1 cellular context compared by ENCODE assay signal in the genomic region with DNA sequence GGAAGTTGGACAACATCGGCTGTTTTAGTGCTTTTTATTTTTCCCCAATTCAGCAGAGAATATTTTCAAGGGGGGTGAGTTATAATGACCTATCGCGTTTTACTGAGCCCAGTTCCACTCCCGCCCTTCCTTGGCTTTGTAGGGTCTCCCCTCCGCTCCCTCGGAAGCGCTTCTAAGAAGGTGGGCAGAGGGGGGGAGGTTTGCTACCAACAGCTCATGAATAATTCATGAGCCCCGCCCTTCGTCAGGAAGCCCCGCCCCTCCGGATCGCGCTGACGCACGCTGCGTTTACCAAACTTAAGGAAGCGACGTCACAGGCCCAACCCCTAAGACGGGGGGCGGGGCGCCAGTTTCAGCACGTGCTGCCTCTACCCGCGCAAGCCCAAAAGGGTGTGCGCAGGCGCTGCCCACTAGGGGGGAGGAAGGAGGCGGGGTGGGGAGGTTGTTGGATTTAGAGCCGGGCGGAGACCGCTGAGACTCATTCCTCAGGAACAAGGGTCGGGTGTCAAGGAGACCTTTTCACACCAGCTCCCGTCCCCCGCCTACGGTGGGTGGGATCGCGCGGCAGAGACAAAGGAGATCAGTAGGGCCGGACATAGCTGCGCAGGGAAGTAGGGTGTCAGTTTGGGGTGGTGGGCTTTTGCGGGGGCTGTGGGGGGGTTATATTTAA.
TF ChIP-seq lines count a peak whose summit lies in the region.

No MANE protein-coding gene starts in this region.

TF ChIP-seq in HEK293, 187 proteins besides CTCF, POLR2A, EP300 and RAD21 (continued from another document):
- TF ChIP-seq, protein P1, sequence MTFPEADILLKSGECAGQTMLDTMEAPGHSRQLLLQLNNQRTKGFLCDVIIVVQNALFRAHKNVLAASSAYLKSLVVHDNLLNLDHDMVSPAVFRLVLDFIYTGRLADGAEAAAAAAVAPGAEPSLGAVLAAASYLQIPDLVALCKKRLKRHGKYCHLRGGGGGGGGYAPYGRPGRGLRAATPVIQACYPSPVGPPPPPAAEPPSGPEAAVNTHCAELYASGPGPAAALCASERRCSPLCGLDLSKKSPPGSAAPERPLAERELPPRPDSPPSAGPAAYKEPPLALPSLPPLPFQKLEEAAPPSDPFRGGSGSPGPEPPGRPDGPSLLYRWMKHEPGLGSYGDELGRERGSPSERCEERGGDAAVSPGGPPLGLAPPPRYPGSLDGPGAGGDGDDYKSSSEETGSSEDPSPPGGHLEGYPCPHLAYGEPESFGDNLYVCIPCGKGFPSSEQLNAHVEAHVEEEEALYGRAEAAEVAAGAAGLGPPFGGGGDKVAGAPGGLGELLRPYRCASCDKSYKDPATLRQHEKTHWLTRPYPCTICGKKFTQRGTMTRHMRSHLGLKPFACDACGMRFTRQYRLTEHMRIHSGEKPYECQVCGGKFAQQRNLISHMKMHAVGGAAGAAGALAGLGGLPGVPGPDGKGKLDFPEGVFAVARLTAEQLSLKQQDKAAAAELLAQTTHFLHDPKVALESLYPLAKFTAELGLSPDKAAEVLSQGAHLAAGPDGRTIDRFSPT (tag by site-specific recombination; IDR thresholded peaks at IDR 0.05), result 0 out of 2 replicates have a peak, but pooled peaks have one; percentile 20
- peak; percentile 87; the same call in 1 of the 2 replicates for TF ChIP-seq BCL11B (tag by site-specific recombination; IDR thresholded peaks at IDR 0.05; ENCODE audit: low read depth)
- no peak for TF ChIP-seq ZFP3 (tag by site-specific recombination; IDR thresholded peaks at IDR 0.05; ENCODE audit: low read depth)
- TF ChIP-seq, protein P2, sequence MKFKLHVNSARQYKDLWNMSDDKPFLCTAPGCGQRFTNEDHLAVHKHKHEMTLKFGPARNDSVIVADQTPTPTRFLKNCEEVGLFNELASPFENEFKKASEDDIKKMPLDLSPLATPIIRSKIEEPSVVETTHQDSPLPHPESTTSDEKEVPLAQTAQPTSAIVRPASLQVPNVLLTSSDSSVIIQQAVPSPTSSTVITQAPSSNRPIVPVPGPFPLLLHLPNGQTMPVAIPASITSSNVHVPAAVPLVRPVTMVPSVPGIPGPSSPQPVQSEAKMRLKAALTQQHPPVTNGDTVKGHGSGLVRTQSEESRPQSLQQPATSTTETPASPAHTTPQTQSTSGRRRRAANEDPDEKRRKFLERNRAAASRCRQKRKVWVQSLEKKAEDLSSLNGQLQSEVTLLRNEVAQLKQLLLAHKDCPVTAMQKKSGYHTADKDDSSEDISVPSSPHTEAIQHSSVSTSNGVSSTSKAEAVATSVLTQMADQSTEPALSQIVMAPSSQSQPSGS (tag by site-specific recombination; IDR thresholded peaks at IDR 0.05; ENCODE audit: low read depth), result peak; percentile 75
- peak; percentile 34 for TF ChIP-seq WT1 (tag by site-specific recombination; IDR thresholded peaks at IDR 0.05)
- TF ChIP-seq ZNF76 (tag by site-specific recombination; IDR thresholded peaks at IDR 0.05; ENCODE audit: borderline replicate concordance, low read depth), result peak; percentile 10; the same call in 1 of the 2 replicates
- TF ChIP-seq, protein P3, sequence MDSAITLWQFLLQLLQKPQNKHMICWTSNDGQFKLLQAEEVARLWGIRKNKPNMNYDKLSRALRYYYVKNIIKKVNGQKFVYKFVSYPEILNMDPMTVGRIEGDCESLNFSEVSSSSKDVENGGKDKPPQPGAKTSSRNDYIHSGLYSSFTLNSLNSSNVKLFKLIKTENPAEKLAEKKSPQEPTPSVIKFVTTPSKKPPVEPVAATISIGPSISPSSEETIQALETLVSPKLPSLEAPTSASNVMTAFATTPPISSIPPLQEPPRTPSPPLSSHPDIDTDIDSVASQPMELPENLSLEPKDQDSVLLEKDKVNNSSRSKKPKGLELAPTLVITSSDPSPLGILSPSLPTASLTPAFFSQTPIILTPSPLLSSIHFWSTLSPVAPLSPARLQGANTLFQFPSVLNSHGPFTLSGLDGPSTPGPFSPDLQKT (IDR thresholded peaks at IDR 0.05; ENCODE audit: borderline replicate concordance, low read depth, low read length), result no peak
- TF ChIP-seq ZNF596 (tag by site-specific recombination; IDR thresholded peaks at IDR 0.05), result peak; percentile 15; the same call in 1 of the 2 replicates
- TF ChIP-seq OSR2 (tag by site-specific recombination; IDR thresholded peaks at IDR 0.05), result peak; percentile 57; the same call in 1 of the 2 replicates
- TF ChIP-seq, protein P4, sequence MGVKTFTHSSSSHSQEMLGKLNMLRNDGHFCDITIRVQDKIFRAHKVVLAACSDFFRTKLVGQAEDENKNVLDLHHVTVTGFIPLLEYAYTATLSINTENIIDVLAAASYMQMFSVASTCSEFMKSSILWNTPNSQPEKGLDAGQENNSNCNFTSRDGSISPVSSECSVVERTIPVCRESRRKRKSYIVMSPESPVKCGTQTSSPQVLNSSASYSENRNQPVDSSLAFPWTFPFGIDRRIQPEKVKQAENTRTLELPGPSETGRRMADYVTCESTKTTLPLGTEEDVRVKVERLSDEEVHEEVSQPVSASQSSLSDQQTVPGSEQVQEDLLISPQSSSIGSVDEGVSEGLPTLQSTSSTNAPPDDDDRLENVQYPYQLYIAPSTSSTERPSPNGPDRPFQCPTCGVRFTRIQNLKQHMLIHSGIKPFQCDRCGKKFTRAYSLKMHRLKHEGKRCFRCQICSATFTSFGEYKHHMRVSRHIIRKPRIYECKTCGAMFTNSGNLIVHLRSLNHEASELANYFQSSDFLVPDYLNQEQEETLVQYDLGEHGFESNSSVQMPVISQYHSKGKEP (tag by site-specific recombination; IDR thresholded peaks at IDR 0.05), result 0 out of 2 replicates have a peak, but pooled peaks have one; percentile 40
- TF ChIP-seq ZNF223 (tag by site-specific recombination; IDR thresholded peaks at IDR 0.05), result no peak
- TF ChIP-seq, protein P5, sequence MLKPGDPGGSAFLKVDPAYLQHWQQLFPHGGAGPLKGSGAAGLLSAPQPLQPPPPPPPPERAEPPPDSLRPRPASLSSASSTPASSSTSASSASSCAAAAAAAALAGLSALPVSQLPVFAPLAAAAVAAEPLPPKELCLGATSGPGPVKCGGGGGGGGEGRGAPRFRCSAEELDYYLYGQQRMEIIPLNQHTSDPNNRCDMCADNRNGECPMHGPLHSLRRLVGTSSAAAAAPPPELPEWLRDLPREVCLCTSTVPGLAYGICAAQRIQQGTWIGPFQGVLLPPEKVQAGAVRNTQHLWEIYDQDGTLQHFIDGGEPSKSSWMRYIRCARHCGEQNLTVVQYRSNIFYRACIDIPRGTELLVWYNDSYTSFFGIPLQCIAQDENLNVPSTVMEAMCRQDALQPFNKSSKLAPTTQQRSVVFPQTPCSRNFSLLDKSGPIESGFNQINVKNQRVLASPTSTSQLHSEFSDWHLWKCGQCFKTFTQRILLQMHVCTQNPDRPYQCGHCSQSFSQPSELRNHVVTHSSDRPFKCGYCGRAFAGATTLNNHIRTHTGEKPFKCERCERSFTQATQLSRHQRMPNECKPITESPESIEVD (tag by site-specific recombination; IDR thresholded peaks at IDR 0.05), result no peak
- TF ChIP-seq SETDB1 (IDR thresholded peaks at IDR 0.05; ENCODE audit: insufficient read length, low read length), result no peak
- TF ChIP-seq ZNF138 (tag by site-specific recombination; IDR thresholded peaks at IDR 0.05; ENCODE audit: borderline replicate concordance), result no peak
- TF ChIP-seq, protein P6, sequence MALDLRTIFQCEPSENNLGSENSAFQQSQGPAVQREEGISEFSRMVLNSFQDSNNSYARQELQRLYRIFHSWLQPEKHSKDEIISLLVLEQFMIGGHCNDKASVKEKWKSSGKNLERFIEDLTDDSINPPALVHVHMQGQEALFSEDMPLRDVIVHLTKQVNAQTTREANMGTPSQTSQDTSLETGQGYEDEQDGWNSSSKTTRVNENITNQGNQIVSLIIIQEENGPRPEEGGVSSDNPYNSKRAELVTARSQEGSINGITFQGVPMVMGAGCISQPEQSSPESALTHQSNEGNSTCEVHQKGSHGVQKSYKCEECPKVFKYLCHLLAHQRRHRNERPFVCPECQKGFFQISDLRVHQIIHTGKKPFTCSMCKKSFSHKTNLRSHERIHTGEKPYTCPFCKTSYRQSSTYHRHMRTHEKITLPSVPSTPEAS (tag by site-specific recombination; IDR thresholded peaks at IDR 0.05), result peak; percentile 9; the same call in 1 of the 2 replicates
- peak; percentile 61 for TF ChIP-seq ZNF184 (tag by site-specific recombination; IDR thresholded peaks at IDR 0.05)
- TF ChIP-seq REPIN1 (tag by site-specific recombination; IDR thresholded peaks at IDR 0.05; ENCODE audit: low read depth), result 0 out of 2 replicates have a peak, but pooled peaks have one; percentile 21
- no peak for TF ChIP-seq ZNF202 (tag by site-specific recombination; IDR thresholded peaks at IDR 0.05; ENCODE audit: borderline replicate concordance)
- TF ChIP-seq ZNF354C (tag by site-specific recombination; IDR thresholded peaks at IDR 0.05; ENCODE audit: borderline replicate concordance, low read depth), result no peak
- TF ChIP-seq, protein P7, sequence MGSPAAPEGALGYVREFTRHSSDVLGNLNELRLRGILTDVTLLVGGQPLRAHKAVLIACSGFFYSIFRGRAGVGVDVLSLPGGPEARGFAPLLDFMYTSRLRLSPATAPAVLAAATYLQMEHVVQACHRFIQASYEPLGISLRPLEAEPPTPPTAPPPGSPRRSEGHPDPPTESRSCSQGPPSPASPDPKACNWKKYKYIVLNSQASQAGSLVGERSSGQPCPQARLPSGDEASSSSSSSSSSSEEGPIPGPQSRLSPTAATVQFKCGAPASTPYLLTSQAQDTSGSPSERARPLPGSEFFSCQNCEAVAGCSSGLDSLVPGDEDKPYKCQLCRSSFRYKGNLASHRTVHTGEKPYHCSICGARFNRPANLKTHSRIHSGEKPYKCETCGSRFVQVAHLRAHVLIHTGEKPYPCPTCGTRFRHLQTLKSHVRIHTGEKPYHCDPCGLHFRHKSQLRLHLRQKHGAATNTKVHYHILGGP (tag by site-specific recombination; IDR thresholded peaks at IDR 0.05), result no peak
- peak; percentile 81 for TF ChIP-seq OVOL3 (tag by site-specific recombination; IDR thresholded peaks at IDR 0.05)
- TF ChIP-seq ZNF174 (tag by site-specific recombination; IDR thresholded peaks at IDR 0.05), result no peak
- TF ChIP-seq, protein P8, sequence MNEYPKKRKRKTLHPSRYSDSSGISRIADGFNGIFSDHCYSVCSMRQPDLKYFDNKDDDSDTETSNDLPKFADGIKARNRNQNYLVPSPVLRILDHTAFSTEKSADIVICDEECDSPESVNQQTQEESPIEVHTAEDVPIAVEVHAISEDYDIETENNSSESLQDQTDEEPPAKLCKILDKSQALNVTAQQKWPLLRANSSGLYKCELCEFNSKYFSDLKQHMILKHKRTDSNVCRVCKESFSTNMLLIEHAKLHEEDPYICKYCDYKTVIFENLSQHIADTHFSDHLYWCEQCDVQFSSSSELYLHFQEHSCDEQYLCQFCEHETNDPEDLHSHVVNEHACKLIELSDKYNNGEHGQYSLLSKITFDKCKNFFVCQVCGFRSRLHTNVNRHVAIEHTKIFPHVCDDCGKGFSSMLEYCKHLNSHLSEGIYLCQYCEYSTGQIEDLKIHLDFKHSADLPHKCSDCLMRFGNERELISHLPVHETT (tag by site-specific recombination; IDR thresholded peaks at IDR 0.05), result peak; percentile 75; the same call in 1 of the 2 replicates
- no peak for TF ChIP-seq ZNF510 (tag by site-specific recombination; IDR thresholded peaks at IDR 0.05; ENCODE audit: insufficient replicate concordance)
- TF ChIP-seq ZNF366 (tag by site-specific recombination; conservative IDR thresholded peaks at IDR 0.05), result no peak; the same call in 1 of the 2 replicates
- TF ChIP-seq ZNF23 (tag by site-specific recombination; IDR thresholded peaks at IDR 0.05; ENCODE audit: borderline replicate concordance), result no peak
- TF ChIP-seq ZNF433 (tag by site-specific recombination; IDR thresholded peaks at IDR 0.05; ENCODE audit: low read depth), result no peak
- TF ChIP-seq ZNF335 (tag by site-specific recombination; conservative IDR thresholded peaks at IDR 0.05), result no peak; the same call in 1 of the 2 replicates
- no peak; the same call in 1 of the 2 replicates for TF ChIP-seq ZNF558 (tag by site-specific recombination; IDR thresholded peaks at IDR 0.05)
- no peak for TF ChIP-seq ZNF19 (tag by site-specific recombination; IDR thresholded peaks at IDR 0.05; ENCODE audit: low read depth)
- no peak for TF ChIP-seq HOXC10 (CRISPR knock-in tag; IDR thresholded peaks at IDR 0.05)
